In genomic region chr19:12766051-12766521, GRCh38 we compare ENCODE assay signal across 8 cellular contexts. TPM values are rescaled to one million over a fixed set of nuclear protein-coding genes. Genes with fewer than 3 reads are reported as not detected.
DNase-seq lines count a peak whose midpoint lies in the region; ATAC-seq, FAIRE-seq and TF ChIP-seq lines count a peak whose summit lies in the region.

No MANE protein-coding gene starts in this region.

- peak overlapping the region; percentile 53 for H3K9ac ChIP-seq in HepG2 (ENCODE audit: insufficient read depth, low read depth, low read length)

- peak; percentile 74 for DNase-seq in DMS153 (lab: John Stamatoyannopoulos, UW)
- peak; percentile 78 for DNase-seq in HT-29 (ENCODE audit: low spot score)
- DNase-seq in T-helper 1 cell: peak; percentile 65 to 80 (median 68)
- peak; percentile 87 for DNase-seq in coronary artery (ENCODE audit: low spot score)
- peak; percentile 76 for DNase-seq in HepG2 (ENCODE audit: low spot score)
- peak; percentile 88 for DNase-seq in stimulated activated CD8-positive, alpha-beta memory T cell treated with anti-CD3 and anti-CD28 coated beads, Interleukin-4, amount 100 ng/mL, for 48 hours

- peak; percentile 43 for FAIRE-seq in HepG2 (lab: Jason Lieb, UNC)

- H2AFZ ChIP-seq in HepG2 (ENCODE audit: low read length): no peak overlapping the region

- no peaks in the 10 kb centered on the region for H3K27me3 ChIP-seq in HepG2 (ENCODE audit: control insufficient read depth in 1 of 2, insufficient read depth in 2 of 2, low read length in 2 of 2)

- H4K20me1 ChIP-seq in HepG2 (ENCODE audit: insufficient read depth, low read length): no peaks in the 10 kb centered on the region

- POLR2A ChIA-PET in HepG2 (lab: Yijun Ruan, JAX): interaction anchor here (0.8 to 2.4 kb wide), 14 partner anchors 8 to 125 kb away, joined by 3 to 31 read pairs (median 4); partner anchors contain the start of genes GCDH, GET3, HOOK2 and JUNB

- CTCF ChIA-PET in HepG2 (lab: Yijun Ruan, JAX; ENCODE audit: low intra/inter-chr PET ratio, low total read pairs): interaction anchor here (0.7 to 2.0 kb wide), 6 partner anchors 9 to 81 kb away, joined by 3 to 34 read pairs (median 4); partner anchors contain the start of genes HOOK2, PRDX2 and THSD8

- BruUV-seq in HepG2 (replicated peaks; lab: Mats Ljungman, UMichigan): no TSS peak

- H3K9me3 ChIP-seq in HepG2 (ENCODE audit: low read length): no peaks in the 10 kb centered on the region

- H3K4me3 ChIP-seq in coronary artery (peak overlapping the region; percentile 64), HepG2 (replicated peaks in 1 of 3; ENCODE audit: insufficient read depth in 1 of 3, low read depth in 2 of 3, low read length in 3 of 3) (peak overlapping the region; percentile 60 to 87 (median 79))

- peak; percentile 95 for ATAC-seq in HepG2
- no peak for ATAC-seq in GM21367 (IDR thresholded peaks at IDR 0.05; ENCODE audit: unreplicated experiment)
- ATAC-seq in GM19023 (IDR thresholded peaks at IDR 0.05; ENCODE audit: unreplicated experiment): no peak

- 0 out of 5 replicates have a peak, but pooled peaks cover 0 to 1% of the 10 kb centered on the region in 2 experiments for H3K36me3 ChIP-seq in HepG2 (replicated peaks in 1 of 2; ENCODE audit: control insufficient read depth in 1 of 2, insufficient read depth in 2 of 2, low read length in 2 of 2)

- peak; percentile 92 for TF ChIP-seq RAD21 in HepG2 (CRISPR knock-in tag; IDR thresholded peaks at IDR 0.05)

- H3K4me1 ChIP-seq in HepG2 (ENCODE audit: insufficient read depth, low read length): 0 out of 2 replicates have a peak, but pooled peaks cover 4% of the 10 kb centered on the region

- intact Hi-C loops in HepG2 (cut with micrococcal nuclease; ENCODE audit: unreplicated experiment): loop anchor here (2.0 kb wide), 1 partner anchor 83 kb away; no protein-coding TSS in a partner anchor

- 0 out of 4 replicates have a peak, but pooled peaks of 1 of the 2 experiments have one; percentile 32 for TF ChIP-seq POLR2A in HepG2 (IDR thresholded peaks at IDR 0.05; ENCODE audit: insufficient read depth in 1 of 2, low read depth in 2 of 2, low read length in 2 of 2)

- in situ Hi-C loops in HepG2 (cut with HindIII; ENCODE audit: extremely low pct_ligation_motif_present, low pct_unique_long_range_greater_than_20kb): loop anchor here (5.0 kb wide), 1 partner anchor 36 kb away; the partner anchor contains the start of genes PRDX2 and THSD8

- peak overlapping the region; percentile 87 for H3K4me2 ChIP-seq in HepG2 (ENCODE audit: low read depth, low read length)

- 5% methylated on average over 9 of the region's 30 CpGs for WGBS in HepG2 (ENCODE audit: low lambda C conversion rate)

- no peaks in the 10 kb centered on the region for H3K79me2 ChIP-seq in HepG2 (ENCODE audit: insufficient read depth, low read length)

- TF ChIP-seq EP300 in HepG2 (IDR thresholded peaks at IDR 0.05; ENCODE audit: low read depth in 2 of 2, low read length in 2 of 2) (no peak), HepG2 (CRISPR knock-in tag; IDR thresholded peaks at IDR 0.05; ENCODE audit: borderline replicate concordance) (no peak)

- TF ChIP-seq CTCF in coronary artery (IDR thresholded peaks at IDR 0.05): peak; percentile 93
- TF ChIP-seq CTCF in HepG2 (CRISPR knock-in tag; IDR thresholded peaks at IDR 0.05): peak; percentile 99

- H3K27ac ChIP-seq in coronary artery (peak overlapping the region; percentile 42 to 51), HepG2 (ENCODE audit: extremely low read length, insufficient read depth, low read length) (peak overlapping the region; percentile 50)

RNA-seq across cellular contexts. Expression of gene HOOK2, which starts 9.3 kb away (rescaled TPM):
- total RNA-seq in HT-29 (2014; rRNA removed; shearing (Covaris generic)): 64.1 and 72.2 TPM in 2 replicates
- 7.3 and 12.9 TPM in 2 replicates for total RNA-seq in HepG2 (2016; rRNA removed; fragmentation: Illumina TruSeq; extraction: Trizol)
- total RNA-seq in HepG2 (2016; cell fraction: cytosol; rRNA removed; fragmentation: Illumina TruSeq; extraction: Trizol; ENCODE audit: low read depth): 3.3 and 3.6 TPM in 2 replicates
- total RNA-seq in HepG2 (2016; cell fraction: insoluble cytoplasmic fraction; rRNA removed; fragmentation: Illumina TruSeq; extraction: Trizol): 6.4 and 13.9 TPM in 2 replicates
- 2.8 and 3.5 TPM in 2 replicates for total RNA-seq in HepG2 (2016; cell fraction: membrane; rRNA removed; fragmentation: Illumina TruSeq; extraction: Trizol)
- 11.6 and 14.2 TPM in 2 replicates for total RNA-seq in HepG2 (2016; cell fraction: nucleus; rRNA removed; fragmentation: Illumina TruSeq; extraction: Trizol)
- 9.2 and 11.1 TPM in 2 replicates for polyA plus RNA-seq in HepG2 (2011; rRNA removed)
- 4.3 and 4.7 TPM in 2 replicates for polyA plus RNA-seq in HepG2 (2011; cell fraction: cytosol; rRNA removed)
- 77.7 and 77.9 TPM in 2 replicates for polyA plus RNA-seq in HepG2 (2011; cell fraction: nucleus; rRNA removed)
- polyA plus RNA-seq in HepG2 (2012): 15.8 and 16.0 TPM in 2 replicates
- 0.83 and 0.93 TPM in 2 replicates for polyA plus RNA-seq in HepG2 (2016; cell fraction: cytosol; fragmentation: Illumina TruSeq; extraction: Trizol; ENCODE audit: low read depth)
- polyA plus RNA-seq in HepG2 (2016; cell fraction: insoluble cytoplasmic fraction; fragmentation: Illumina TruSeq; extraction: Trizol; ENCODE audit: low read depth): 5.4 and 6.8 TPM in 2 replicates
- 1.6 and 1.7 TPM in 2 replicates for polyA plus RNA-seq in HepG2 (2016; cell fraction: membrane; fragmentation: Illumina TruSeq; extraction: Trizol; ENCODE audit: low read depth)
- polyA plus RNA-seq in HepG2 (2016; cell fraction: nucleus; fragmentation: Illumina TruSeq; extraction: Trizol; ENCODE audit: insufficient read depth, low read depth): 55.0 and 69.3 TPM in 2 replicates
- 6.5 and 15.0 TPM in 2 replicates for polyA minus RNA-seq in HepG2 (2011; rRNA and poly(A)+ RNA removed; ENCODE audit: low replicate concordance)
- 3.4 and 5.3 TPM in 2 replicates for polyA minus RNA-seq in HepG2 (2011; cell fraction: cytosol; rRNA and poly(A)+ RNA removed)
- polyA minus RNA-seq in HepG2 (2011; cell fraction: nucleus; rRNA and poly(A)+ RNA removed): 13.1 and 15.0 TPM in 2 replicates

RNA-seq across cellular contexts. Expression of gene BEST2, which starts 14.5 kb away (rescaled TPM):
- total RNA-seq in HT-29 (2014; rRNA removed; shearing (Covaris generic)): 0.37 and 0.48 TPM in 2 replicates
- not detected in 2 replicates for total RNA-seq in HepG2 (2016; rRNA removed; fragmentation: Illumina TruSeq; extraction: Trizol)
- total RNA-seq in HepG2 (2016; cell fraction: cytosol; rRNA removed; fragmentation: Illumina TruSeq; extraction: Trizol; ENCODE audit: low read depth): 0.10 TPM in 1 of 2 replicates, not detected in the other
- not detected in 2 replicates for total RNA-seq in HepG2 (2016; cell fraction: insoluble cytoplasmic fraction; rRNA removed; fragmentation: Illumina TruSeq; extraction: Trizol)
- not detected in 2 replicates for total RNA-seq in HepG2 (2016; cell fraction: membrane; rRNA removed; fragmentation: Illumina TruSeq; extraction: Trizol)
- not detected in 2 replicates for total RNA-seq in HepG2 (2016; cell fraction: nucleus; rRNA removed; fragmentation: Illumina TruSeq; extraction: Trizol)
- polyA plus RNA-seq in HepG2 (2011; rRNA removed): not detected in 2 replicates
- polyA plus RNA-seq in HepG2 (2011; cell fraction: cytosol; rRNA removed): not detected in 2 replicates
- 0.08 TPM in 1 of 2 replicates, not detected in the other for polyA plus RNA-seq in HepG2 (2011; cell fraction: nucleus; rRNA removed)
- polyA plus RNA-seq in HepG2 (2012): not detected in 2 replicates
- not detected in 2 replicates for polyA plus RNA-seq in HepG2 (2016; cell fraction: cytosol; fragmentation: Illumina TruSeq; extraction: Trizol; ENCODE audit: low read depth)
- polyA plus RNA-seq in HepG2 (2016; cell fraction: insoluble cytoplasmic fraction; fragmentation: Illumina TruSeq; extraction: Trizol; ENCODE audit: low read depth): not detected in 2 replicates
- polyA plus RNA-seq in HepG2 (2016; cell fraction: membrane; fragmentation: Illumina TruSeq; extraction: Trizol; ENCODE audit: low read depth): not detected in 2 replicates
- not detected in 2 replicates for polyA plus RNA-seq in HepG2 (2016; cell fraction: nucleus; fragmentation: Illumina TruSeq; extraction: Trizol; ENCODE audit: insufficient read depth, low read depth)
- polyA minus RNA-seq in HepG2 (2011; rRNA and poly(A)+ RNA removed; ENCODE audit: low replicate concordance): not detected in 2 replicates
- polyA minus RNA-seq in HepG2 (2011; cell fraction: cytosol; rRNA and poly(A)+ RNA removed): not detected in 2 replicates
- not detected in 2 replicates for polyA minus RNA-seq in HepG2 (2011; cell fraction: nucleus; rRNA and poly(A)+ RNA removed)

RNA-seq across cellular contexts. Expression of gene JUNB, which starts 25.2 kb away (rescaled TPM):
- 568 and 620 TPM in 2 replicates for total RNA-seq in HT-29 (2014; rRNA removed; shearing (Covaris generic))
- total RNA-seq in HepG2 (2016; rRNA removed; fragmentation: Illumina TruSeq; extraction: Trizol): 4.9 and 7.7 TPM in 2 replicates
- total RNA-seq in HepG2 (2016; cell fraction: cytosol; rRNA removed; fragmentation: Illumina TruSeq; extraction: Trizol; ENCODE audit: low read depth): 3.3 and 3.8 TPM in 2 replicates
- total RNA-seq in HepG2 (2016; cell fraction: insoluble cytoplasmic fraction; rRNA removed; fragmentation: Illumina TruSeq; extraction: Trizol): 3.8 and 7.5 TPM in 2 replicates
- 6.6 TPM in 2 replicates for total RNA-seq in HepG2 (2016; cell fraction: membrane; rRNA removed; fragmentation: Illumina TruSeq; extraction: Trizol)
- 7.2 and 8.6 TPM in 2 replicates for total RNA-seq in HepG2 (2016; cell fraction: nucleus; rRNA removed; fragmentation: Illumina TruSeq; extraction: Trizol)
- 8.2 and 15.9 TPM in 2 replicates for polyA plus RNA-seq in HepG2 (2011; rRNA removed)
- polyA plus RNA-seq in HepG2 (2011; cell fraction: cytosol; rRNA removed): 10.9 and 15.9 TPM in 2 replicates
- 19.5 and 30.3 TPM in 2 replicates for polyA plus RNA-seq in HepG2 (2011; cell fraction: nucleus; rRNA removed)
- 2.5 and 5.8 TPM in 2 replicates for polyA plus RNA-seq in HepG2 (2012)
- 2.6 and 2.8 TPM in 2 replicates for polyA plus RNA-seq in HepG2 (2016; cell fraction: cytosol; fragmentation: Illumina TruSeq; extraction: Trizol; ENCODE audit: low read depth)
- polyA plus RNA-seq in HepG2 (2016; cell fraction: insoluble cytoplasmic fraction; fragmentation: Illumina TruSeq; extraction: Trizol; ENCODE audit: low read depth): 5.6 and 7.1 TPM in 2 replicates
- polyA plus RNA-seq in HepG2 (2016; cell fraction: membrane; fragmentation: Illumina TruSeq; extraction: Trizol; ENCODE audit: low read depth): 3.6 and 3.7 TPM in 2 replicates
- 15.5 and 16.4 TPM in 2 replicates for polyA plus RNA-seq in HepG2 (2016; cell fraction: nucleus; fragmentation: Illumina TruSeq; extraction: Trizol; ENCODE audit: insufficient read depth, low read depth)
- 17.5 and 34.8 TPM in 2 replicates for polyA minus RNA-seq in HepG2 (2011; rRNA and poly(A)+ RNA removed; ENCODE audit: low replicate concordance)
- 14.3 and 14.8 TPM in 2 replicates for polyA minus RNA-seq in HepG2 (2011; cell fraction: cytosol; rRNA and poly(A)+ RNA removed)
- 7.0 and 8.7 TPM in 2 replicates for polyA minus RNA-seq in HepG2 (2011; cell fraction: nucleus; rRNA and poly(A)+ RNA removed)

RNA-seq across cellular contexts. Expression of gene GET3, which starts 28.8 kb away (rescaled TPM):
- 90.4 and 105 TPM in 2 replicates for total RNA-seq in HT-29 (2014; rRNA removed; shearing (Covaris generic))
- 51.5 and 57.7 TPM in 2 replicates for total RNA-seq in HepG2 (2016; rRNA removed; fragmentation: Illumina TruSeq; extraction: Trizol)
- total RNA-seq in HepG2 (2016; cell fraction: cytosol; rRNA removed; fragmentation: Illumina TruSeq; extraction: Trizol; ENCODE audit: low read depth): 38.1 and 40.8 TPM in 2 replicates
- 47.8 and 67.8 TPM in 2 replicates for total RNA-seq in HepG2 (2016; cell fraction: insoluble cytoplasmic fraction; rRNA removed; fragmentation: Illumina TruSeq; extraction: Trizol)
- total RNA-seq in HepG2 (2016; cell fraction: membrane; rRNA removed; fragmentation: Illumina TruSeq; extraction: Trizol): 42.5 and 45.5 TPM in 2 replicates
- total RNA-seq in HepG2 (2016; cell fraction: nucleus; rRNA removed; fragmentation: Illumina TruSeq; extraction: Trizol): 20.5 and 30.0 TPM in 2 replicates
- polyA plus RNA-seq in HepG2 (2011; rRNA removed): 59.4 and 67.5 TPM in 2 replicates
- 53.8 and 70.0 TPM in 2 replicates for polyA plus RNA-seq in HepG2 (2011; cell fraction: cytosol; rRNA removed)
- polyA plus RNA-seq in HepG2 (2011; cell fraction: nucleus; rRNA removed): 42.4 and 59.2 TPM in 2 replicates
- polyA plus RNA-seq in HepG2 (2012): 26.3 and 37.0 TPM in 2 replicates
- 38.9 and 39.2 TPM in 2 replicates for polyA plus RNA-seq in HepG2 (2016; cell fraction: cytosol; fragmentation: Illumina TruSeq; extraction: Trizol; ENCODE audit: low read depth)
- polyA plus RNA-seq in HepG2 (2016; cell fraction: insoluble cytoplasmic fraction; fragmentation: Illumina TruSeq; extraction: Trizol; ENCODE audit: low read depth): 52.9 and 54.2 TPM in 2 replicates
- polyA plus RNA-seq in HepG2 (2016; cell fraction: membrane; fragmentation: Illumina TruSeq; extraction: Trizol; ENCODE audit: low read depth): 39.6 and 39.8 TPM in 2 replicates
- polyA plus RNA-seq in HepG2 (2016; cell fraction: nucleus; fragmentation: Illumina TruSeq; extraction: Trizol; ENCODE audit: insufficient read depth, low read depth): 50.5 and 50.9 TPM in 2 replicates
- polyA minus RNA-seq in HepG2 (2011; rRNA and poly(A)+ RNA removed; ENCODE audit: low replicate concordance): 45.5 and 170 TPM in 2 replicates
- polyA minus RNA-seq in HepG2 (2011; cell fraction: cytosol; rRNA and poly(A)+ RNA removed): 15.5 and 16.4 TPM in 2 replicates
- polyA minus RNA-seq in HepG2 (2011; cell fraction: nucleus; rRNA and poly(A)+ RNA removed): 11.2 and 13.4 TPM in 2 replicates

RNA-seq across cellular contexts. Expression of gene TRIR, which starts 31.6 kb away (rescaled TPM):
- total RNA-seq in HT-29 (2014; rRNA removed; shearing (Covaris generic)): 258 and 260 TPM in 2 replicates
- 159 and 179 TPM in 2 replicates for total RNA-seq in HepG2 (2016; rRNA removed; fragmentation: Illumina TruSeq; extraction: Trizol)
- total RNA-seq in HepG2 (2016; cell fraction: cytosol; rRNA removed; fragmentation: Illumina TruSeq; extraction: Trizol; ENCODE audit: low read depth): 156 and 157 TPM in 2 replicates
- total RNA-seq in HepG2 (2016; cell fraction: insoluble cytoplasmic fraction; rRNA removed; fragmentation: Illumina TruSeq; extraction: Trizol): 154 and 178 TPM in 2 replicates
- total RNA-seq in HepG2 (2016; cell fraction: membrane; rRNA removed; fragmentation: Illumina TruSeq; extraction: Trizol): 185 and 199 TPM in 2 replicates
- 62.7 and 73.8 TPM in 2 replicates for total RNA-seq in HepG2 (2016; cell fraction: nucleus; rRNA removed; fragmentation: Illumina TruSeq; extraction: Trizol)
- 160 and 166 TPM in 2 replicates for polyA plus RNA-seq in HepG2 (2011; rRNA removed)
- 192 and 223 TPM in 2 replicates for polyA plus RNA-seq in HepG2 (2011; cell fraction: cytosol; rRNA removed)
- polyA plus RNA-seq in HepG2 (2011; cell fraction: nucleus; rRNA removed): 109 and 112 TPM in 2 replicates
- 136 and 148 TPM in 2 replicates for polyA plus RNA-seq in HepG2 (2012)
- polyA plus RNA-seq in HepG2 (2016; cell fraction: cytosol; fragmentation: Illumina TruSeq; extraction: Trizol; ENCODE audit: low read depth): 176 and 190 TPM in 2 replicates
- polyA plus RNA-seq in HepG2 (2016; cell fraction: insoluble cytoplasmic fraction; fragmentation: Illumina TruSeq; extraction: Trizol; ENCODE audit: low read depth): 222 and 228 TPM in 2 replicates
- polyA plus RNA-seq in HepG2 (2016; cell fraction: membrane; fragmentation: Illumina TruSeq; extraction: Trizol; ENCODE audit: low read depth): 221 and 223 TPM in 2 replicates
- polyA plus RNA-seq in HepG2 (2016; cell fraction: nucleus; fragmentation: Illumina TruSeq; extraction: Trizol; ENCODE audit: insufficient read depth, low read depth): 208 and 213 TPM in 2 replicates
- 41.5 and 65.9 TPM in 2 replicates for polyA minus RNA-seq in HepG2 (2011; rRNA and poly(A)+ RNA removed; ENCODE audit: low replicate concordance)
- polyA minus RNA-seq in HepG2 (2011; cell fraction: cytosol; rRNA and poly(A)+ RNA removed): 36.6 and 38.7 TPM in 2 replicates
- polyA minus RNA-seq in HepG2 (2011; cell fraction: nucleus; rRNA and poly(A)+ RNA removed): 22.7 and 23.7 TPM in 2 replicates

Comparison
In these comparisons a context has a peak if more than half of its experiments do, and no peak if none do; other contexts are left out.
1. RNA of gene JUNB, which starts 25.2 kb away (total RNA-seq): 568 to 620 TPM in HT-29; 3.3 to 8.6 TPM in HepG2; every median in the first group is over 10 times any median in the second.
2. Peak in every context shown above with its lines, with median percentiles within 50 percentile points of each other: DNase-seq.